ENCODE assay signal across 1 cellular context in genomic region chr12:15797818-15798217, GRCh38.
A peak's percentile ranks its signal among the peaks of the same experiment; 100 is the strongest.
TF ChIP-seq lines count a peak whose summit lies in the region.

No MANE protein-coding gene starts in this region.

TF ChIP-seq in liver, 16 proteins besides CTCF, POLR2A, EP300 and RAD21 (continued from another document):
- TF ChIP-seq REST (IDR thresholded peaks at IDR 0.05), result no peak
- TF ChIP-seq FOXA2 (IDR thresholded peaks at IDR 0.05), result peak; percentile 60
- TF ChIP-seq HNF4G (IDR thresholded peaks at IDR 0.05), result no peak
- no peak for TF ChIP-seq ATF3 (IDR thresholded peaks at IDR 0.05)
- no peak for TF ChIP-seq JUND (IDR thresholded peaks at IDR 0.05)
- no peak for TF ChIP-seq FOXA1 (IDR thresholded peaks at IDR 0.05)
- peak; percentile 33 to 58 for TF ChIP-seq HNF4A (conservative IDR thresholded peaks at IDR 0.05)
- TF ChIP-seq GABPA (IDR thresholded peaks at IDR 0.05 in 1 of 2, conservative IDR thresholded peaks at IDR 0.05 in 1 of 2), result no peak
- no peak for TF ChIP-seq SP1 (IDR thresholded peaks at IDR 0.05)
